In genomic region chr4:26884486-26884988, GRCh38 we compare ENCODE assay signal across 10 cellular contexts. TPM values are rescaled to one million over a fixed set of nuclear protein-coding genes. Genes with fewer than 3 reads are reported as not detected.
DNase-seq lines count a peak whose midpoint lies in the region; ATAC-seq and TF ChIP-seq lines count a peak whose summit lies in the region.
"Had no signal": no experiment of that assay in that cellular context is flagged by ENCODE, and none has a peak within 500 bp of the region (broad histone marks: within the 10 kb centered on the region; RNA-seq: fewer than 3 reads in every experiment).

No MANE protein-coding gene starts in this region.

- H3K27me3 Mint-ChIP-seq in dendritic cell treated with granulocyte-macrophage colony-stimulating factor and Interleukin-4, amounts not matched to agents 40 ng/mL and 50 ng/mL, for 4 days: no peaks in the 10 kb centered on the region

- no peaks in the 10 kb centered on the region for H3K9me3 Mint-ChIP-seq in dendritic cell treated with granulocyte-macrophage colony-stimulating factor and Interleukin-4, amounts not matched to agents 40 ng/mL and 50 ng/mL, for 4 days

- H3K9me3 ChIP-seq in left lung: no peaks in the 10 kb centered on the region
- H3K9me3 ChIP-seq in osteoblast (ENCODE audit: low read depth, low read length): no peaks in the 10 kb centered on the region

- H3K4me3 ChIP-seq in GM12864 (ENCODE audit: low read depth, low read length) (no peak overlapping the region; the same call in 1 of the 2 replicates), left lung (no peak overlapping the region), osteoblast (ENCODE audit: insufficient read depth, low read length) (no peak overlapping the region)

- H3K36me3 ChIP-seq in left lung (no peaks in the 10 kb centered on the region), osteoblast (ENCODE audit: insufficient read depth, low read length) (no peaks in the 10 kb centered on the region)

- ATAC-seq in GM19455 (IDR thresholded peaks at IDR 0.05; ENCODE audit: unreplicated experiment) (peak; percentile 45), HG03175 (IDR thresholded peaks at IDR 0.05; ENCODE audit: unreplicated experiment) (peak; percentile 64), left lung (no peak)

- intact Hi-C loops in dendritic cell treated with granulocyte-macrophage colony-stimulating factor and Interleukin-4, amounts not matched to agents 40 ng/mL and 50 ng/mL, for 4 days (cut with micrococcal nuclease): loop anchor here (2.0 kb wide), 1 partner anchor 20 kb away; no protein-coding TSS in a partner anchor
- intact Hi-C loops in left lung (cut with DNase I): no loop called here

- H3K79me2 ChIP-seq in osteoblast (ENCODE audit: insufficient read depth, low read length): peaks cover 47% of the 10 kb centered on the region

- H2AFZ ChIP-seq in osteoblast (ENCODE audit: low read length): no peak overlapping the region

- no peak overlapping the region for H3K4me2 ChIP-seq in osteoblast (ENCODE audit: insufficient read depth, low read length)

- TF ChIP-seq CTCF in GM12864 (IDR thresholded peaks at IDR 0.05; ENCODE audit: low read depth, low read length, missing control alignments) (no peak), left lung (IDR thresholded peaks at IDR 0.05) (no peak), osteoblast (IDR thresholded peaks at IDR 0.05; ENCODE audit: extremely low read depth, low read depth, low read length) (no peak)

- H3K27ac ChIP-seq in left lung (peak overlapping the region in 1 of 2 donors; percentile 65), osteoblast (ENCODE audit: low read depth, low read length) (no peak overlapping the region)

- peak; percentile 61 for DNase-seq in GM12864 (ENCODE audit: low read depth)
- no peak for DNase-seq in left lung
- no peak for DNase-seq in Ammon's horn (ENCODE audit: low spot score)
- DNase-seq in osteoblast (ENCODE audit: insufficient read length, low spot score, missing footprints): no peak
- DNase-seq in NCI-H187 (lab: John Stamatoyannopoulos, UW): no peak
- DNase-seq: activated gamma-delta T cell treated with Interleukin-2 at 50 U/mL for 16 hours, NCI-H774 had no signal

- no peaks in the 10 kb centered on the region for H3K27me3 ChIP-seq in left lung
- H3K27me3 ChIP-seq in osteoblast (ENCODE audit: insufficient read depth, low read length): no peaks in the 10 kb centered on the region

- peaks cover 5% of the 10 kb centered on the region for H4K20me1 ChIP-seq in osteoblast (ENCODE audit: insufficient read depth, low read length)

- peaks cover 15% of the 10 kb centered on the region for H3K36me3 Mint-ChIP-seq in dendritic cell treated with granulocyte-macrophage colony-stimulating factor and Interleukin-4, amounts not matched to agents 40 ng/mL and 50 ng/mL, for 4 days (ENCODE audit: low read depth)

- H3K4me1 Mint-ChIP-seq in dendritic cell treated with granulocyte-macrophage colony-stimulating factor and Interleukin-4, amounts not matched to agents 40 ng/mL and 50 ng/mL, for 4 days (ENCODE audit: low read depth): peaks cover 51% of the 10 kb centered on the region

- peaks cover 0 to 32% of the 10 kb centered on the region in 2 donors for H3K4me1 ChIP-seq in left lung
- H3K4me1 ChIP-seq in osteoblast (ENCODE audit: insufficient read depth, low read length): peaks cover 4% of the 10 kb centered on the region

- H3K4me3 Mint-ChIP-seq in dendritic cell treated with granulocyte-macrophage colony-stimulating factor and Interleukin-4, amounts not matched to agents 40 ng/mL and 50 ng/mL, for 4 days: peak overlapping the region; percentile 49

- H3K27ac Mint-ChIP-seq in dendritic cell treated with granulocyte-macrophage colony-stimulating factor and Interleukin-4, amounts not matched to agents 40 ng/mL and 50 ng/mL, for 4 days: peak overlapping the region; percentile 94

RNA-seq across cellular contexts. Expression of gene STIM2, which starts 23.9 kb away (rescaled TPM):
- 10 to 100 TPM; 29.1 to 37.6 TPM for total RNA-seq in left lung
- 14.8 and 15.3 TPM in 2 replicates for total RNA-seq in osteoblast
